In the genomic region with DNA sequence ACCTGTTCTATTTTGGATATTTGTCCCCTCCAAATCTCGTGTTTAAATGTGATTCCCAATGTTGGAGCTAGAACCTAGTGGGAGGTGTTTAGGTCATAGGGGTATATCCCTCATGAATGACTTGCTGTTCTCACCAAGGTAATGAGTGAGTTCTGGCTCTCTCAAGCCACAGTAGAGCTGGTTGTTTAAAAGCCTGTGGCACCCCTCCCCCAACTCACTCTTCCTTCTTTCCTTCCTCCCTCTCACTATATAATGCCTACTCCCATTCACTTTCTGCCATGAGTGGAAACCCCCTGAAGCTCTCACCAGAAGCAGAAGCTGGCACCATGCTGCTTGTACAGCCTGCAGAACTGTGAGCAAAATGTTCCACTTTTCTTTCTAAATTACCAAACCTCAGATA, we compare ENCODE assay signal across 23 cellular contexts.
"Had no signal": no experiment of that assay in that cellular context is flagged by ENCODE, and none has a peak within 500 bp of the region (broad histone marks: within the 10 kb centered on the region; RNA-seq: fewer than 3 reads in every experiment).

No MANE protein-coding gene starts in this region.

- H3K27me3 ChIP-seq: colonic mucosa, esophagus squamous epithelium, heart right ventricle, ovary, spleen, testis, tibial artery had no signal

- FAIRE-seq: endothelial cell of umbilical vein had no signal

- H3K4me1 ChIP-seq: colonic mucosa, esophagus squamous epithelium, heart right ventricle, psoas muscle, spleen, testis, tibial artery had no signal

- H3K36me3 ChIP-seq: colonic mucosa, esophagus squamous epithelium, heart right ventricle, ovary, spleen, tibial artery had no signal

- DNase-seq: colonic mucosa; effector CD8-positive, alpha-beta T cell; esophagus squamous epithelium; foreskin melanocyte; glutamatergic neuron; heart right ventricle; hippocampal formation; kidney; naive thymus-derived CD4-positive, alpha-beta T cell; occipital lobe; ovary; posterior cingulate gyrus; psoas muscle; right cardiac atrium; spleen; stimulated activated CD4-positive, alpha-beta T cell treated with anti-CD3 and anti-CD28 coated beads, Interleukin-4, amount 100 ng/mL, for 4 hours; stimulated activated naive CD8-positive, alpha-beta T cell treated with anti-CD3 and anti-CD28 coated beads, Interleukin-15, Interleukin-2, amounts not matched to agents 100 U/mL and 50 U/mL, for 24 hours; substantia nigra; testis; tibial artery had no signal

- H3K9me3 ChIP-seq: colonic mucosa, ovary, psoas muscle, testis, tibial artery had no signal

- H3K4me3 ChIP-seq: colonic mucosa, esophagus squamous epithelium, heart right ventricle, lung, ovary, psoas muscle, skin epidermis, spleen, testis, tibial artery had no signal

- H3K27ac ChIP-seq: colonic mucosa, esophagus squamous epithelium, heart right ventricle, ovary, psoas muscle, skin epidermis, spleen, testis, tibial artery had no signal
